In genomic region chr5:112737472-112738179, GRCh38 we compare ENCODE assay signal across 8 cellular contexts. TPM values are rescaled to one million over a fixed set of nuclear protein-coding genes. Genes with fewer than 3 reads are reported as not detected.
DNase-seq lines count a peak whose midpoint lies in the region; ATAC-seq, FAIRE-seq and TF ChIP-seq lines count a peak whose summit lies in the region.

Gene APC, plus strand, starts transcription at chr5:112737885. Its CDS starts 17,006 bp downstream, at chr5:112754891.

- H3K36me3 ChIP-seq in PC-9 (ENCODE audit: low read depth) (no peaks in the 10 kb centered on the region), esophagus (ENCODE audit: control insufficient read depth in 2 of 2, insufficient read depth in 2 of 2, low read length in 1 of 2) (no peaks in the 10 kb centered on the region), mucosa of rectum (ENCODE audit: control insufficient read depth in 2 of 2, insufficient read depth in 2 of 2, low read length in 2 of 2) (no peaks in the 10 kb centered on the region)

- H3K9me2 ChIP-seq in PC-9 (ENCODE audit: insufficient read depth), result no peaks in the 10 kb centered on the region

- ATAC-seq in GM21390 (IDR thresholded peaks at IDR 0.05; ENCODE audit: unreplicated experiment), result peak; percentile 100

- H3K9me3 ChIP-seq in PC-9 (ENCODE audit: insufficient read depth, low read depth), result no peaks in the 10 kb centered on the region
- H3K9me3 ChIP-seq in esophagus (ENCODE audit: control insufficient read depth in 2 of 2, insufficient read depth in 1 of 2, low read depth in 1 of 2, low read length in 1 of 2), result no peaks in the 10 kb centered on the region
- H3K9me3 ChIP-seq in mucosa of rectum (ENCODE audit: control insufficient read depth in 2 of 2, low read length in 2 of 2), result no peaks in the 10 kb centered on the region

- 1 to 2% methylated on average over 36 of the region's 36 CpGs for WGBS in esophagus, 2 donors

- POLR2A ChIA-PET in PC-9 (lab: Charles Lee; ENCODE audit: unreplicated experiment), result no interaction called here

- peak within 1 kb of the TSS; percentile 87 for H2AFZ ChIP-seq in PC-9

- H3F3A ChIP-seq in PC-9 (ENCODE audit: insufficient read depth, low read depth), result no peaks in the 10 kb centered on the region; the same call in none of the 2 replicates

- peak within 1 kb of the TSS; percentile 52 to 58 for H3K9ac ChIP-seq in mucosa of rectum (ENCODE audit: low read depth in 1 of 2, low read length in 2 of 2)

- peak; percentile 95 for DNase-seq in D341Med (ENCODE audit: low spot score)
- DNase-seq in HTR-8/SVneo (ENCODE audit: insufficient read length, low spot score), result peak; percentile 90
- DNase-seq in PC-9, result peak; percentile 71 to 73
- DNase-seq in activated T-cell treated with anti-CD3 and anti-CD28 coated beads, Interleukin-2, amount 50 U/mL, for 1 hour, result peak; percentile 77
- DNase-seq in stimulated activated CD8-positive, alpha-beta memory T cell treated with anti-CD3 and anti-CD28 coated beads, Interleukin-4, amount 100 ng/mL, for 24 hours (ENCODE audit: low read depth), result peak; percentile 72

- no peaks in the 10 kb centered on the region for H4K20me1 ChIP-seq in PC-9 (ENCODE audit: insufficient read depth)

- peak within 1 kb of the TSS; percentile 97 for H3K4me2 ChIP-seq in PC-9

- BruUV-seq in PC-9 (replicated peaks; lab: Mats Ljungman, UMichigan), result no TSS peak

- intact Hi-C loops in PC-9 (cut with micrococcal nuclease; ENCODE audit: unreplicated experiment), result no loop called here

- H3K4me3 ChIP-seq in PC-9 (peak within 1 kb of the TSS; percentile 89), esophagus (ENCODE audit: low read depth in 1 of 2, low read length in 2 of 2) (peak within 1 kb of the TSS; percentile 70 to 86), mucosa of rectum (ENCODE audit: low read length in 2 of 2) (peak within 1 kb of the TSS; percentile 81 to 92)

- H3K27me3 ChIP-seq in PC-9 (ENCODE audit: insufficient read depth, low read depth) (no peaks in the 10 kb centered on the region), esophagus (ENCODE audit: control insufficient read depth in 1 of 2, insufficient read depth in 2 of 2, low read length in 2 of 2) (no peaks in the 10 kb centered on the region), mucosa of rectum (ENCODE audit: control insufficient read depth in 2 of 2, insufficient read depth in 2 of 2, low read length in 2 of 2) (no peaks in the 10 kb centered on the region)

- 0 out of 2 replicates have a peak, but pooled peaks cover 7% of the 10 kb centered on the region for H3K79me2 ChIP-seq in PC-9 (ENCODE audit: low read depth)

- FAIRE-seq in HTR-8/SVneo (lab: Jason Lieb, UNC), result peak; percentile 93

- CTCF ChIA-PET in PC-9 (lab: Charles Lee), result no interaction called here

- no peak within 1 kb of the TSS for H3K27ac ChIP-seq in PC-9
- H3K27ac ChIP-seq in esophagus (ENCODE audit: low read depth in 2 of 2, low read length in 1 of 2), result peak within 1 kb of the TSS; percentile 28 to 83
- peak within 1 kb of the TSS in 1 of 2 donors; percentile 39 for H3K27ac ChIP-seq in mucosa of rectum (ENCODE audit: low read depth in 2 of 2, low read length in 2 of 2)

- H3K4me1 ChIP-seq in PC-9 (replicated peaks; ENCODE audit: insufficient read depth), result peaks cover 8% of the 10 kb centered on the region; the same call in 1 of the 2 replicates
- H3K4me1 ChIP-seq in esophagus (ENCODE audit: control insufficient read depth in 2 of 2, insufficient read depth in 2 of 2, low read length in 1 of 2), result peaks cover 0 to 7% of the 10 kb centered on the region in 2 donors
- H3K4me1 ChIP-seq in mucosa of rectum (ENCODE audit: control insufficient read depth in 2 of 2, insufficient read depth in 2 of 2, low read length in 2 of 2), result peaks cover 5 to 6% of the 10 kb centered on the region in 2 donors

- TF ChIP-seq CTCF in PC-9 (conservative IDR thresholded peaks at IDR 0.05), result no peak

RNA-seq across cellular contexts. Expression of gene APC, which starts in this region (rescaled TPM):
- 22.9 and 23.5 TPM in 2 replicates for total RNA-seq in PC-9 (2021)
- 1 to 10 TPM; 4.8 to 5.8 TPM for polyA plus RNA-seq in esophagus
